18 cellular contexts compared by ENCODE assay signal in the genomic region with DNA sequence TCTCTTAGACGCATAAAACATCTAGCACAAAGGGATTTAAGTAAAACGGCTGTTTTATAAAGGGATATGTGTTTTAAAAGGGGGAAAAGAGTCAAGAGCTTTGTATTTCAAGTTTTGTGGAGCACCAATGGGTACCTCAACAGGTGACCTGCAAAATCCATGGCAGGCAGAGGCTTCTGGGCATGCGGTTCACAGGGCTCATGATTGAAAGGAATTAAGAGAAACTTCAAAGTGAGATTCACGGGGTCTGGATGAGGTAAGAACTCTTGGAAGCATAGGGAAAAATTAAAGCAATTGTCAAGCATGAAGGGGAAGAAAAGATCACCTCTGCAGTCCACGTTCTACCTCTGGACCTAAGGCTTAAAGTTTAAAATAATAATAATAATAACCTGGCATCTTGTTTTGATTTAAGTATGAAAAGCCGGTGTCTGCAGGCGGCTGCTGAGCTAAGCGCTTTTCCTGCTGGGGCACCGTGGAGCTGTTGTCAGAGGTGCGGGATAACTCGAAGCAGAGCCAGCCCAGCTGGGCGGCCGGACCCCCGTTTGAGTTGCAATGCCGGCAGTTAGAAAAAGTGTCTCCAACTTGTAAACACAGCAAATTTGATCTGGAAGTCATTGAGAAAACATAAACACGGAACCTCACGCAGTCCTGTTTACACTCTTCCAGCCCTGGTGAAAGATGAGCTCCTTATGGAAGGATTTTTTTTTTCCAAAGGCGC. TPM values are rescaled to one million over a fixed set of nuclear protein-coding genes. Genes with fewer than 3 reads are reported as not detected.
DNase-seq lines count a peak whose midpoint lies in the region; FAIRE-seq and TF ChIP-seq lines count a peak whose summit lies in the region.
"Had no signal": no experiment of that assay in that cellular context is flagged by ENCODE, and none has a peak within 500 bp of the region (broad histone marks: within the 10 kb centered on the region; RNA-seq: fewer than 3 reads in every experiment).

No MANE protein-coding gene starts in this region.

- H3K27me3 ChIP-seq in H1 (replicated peaks in 1 of 4; ENCODE audit: control insufficient read depth in 3 of 4, extremely low read depth in 1 of 4, insufficient read depth in 3 of 4, low read length in 3 of 4) = no peaks in the 10 kb centered on the region; a peak in 1 of 7 replicates

- H2AFZ ChIP-seq in H1 (ENCODE audit: low read length) = no peak overlapping the region

- H3K27me3 Mint-ChIP-seq in activated CD4-positive, alpha-beta T cell treated with anti-CD3 and anti-CD28 coated beads, Interleukin-2, amount 10 ng/mL, durations not matched to agents 24 days and 14 days = peaks cover 19% of the 10 kb centered on the region
- no peaks in the 10 kb centered on the region for H3K27me3 Mint-ChIP-seq in mesothelial cell of epicardium (ENCODE audit: low read depth)
- H3K27me3 Mint-ChIP-seq in activated CD4-positive, alpha-beta memory T cell treated with anti-CD3 and anti-CD28 coated beads, Interleukin-2, amount 10 ng/mL, durations not matched to agents 7 days and 5 days = peaks cover 36% of the 10 kb centered on the region
- peaks cover 12% of the 10 kb centered on the region for H3K27me3 Mint-ChIP-seq in activated CD4-positive, alpha-beta T cell treated with anti-CD3 and anti-CD28 coated beads, Interleukin-2, amount 10 ng/mL, durations not matched to agents 7 days and 5 days

- TF ChIP-seq CTCF in H1 (IDR thresholded peaks at IDR 0.05; ENCODE audit: control extremely low read depth in 1 of 3, insufficient read depth in 1 of 3, low read depth in 1 of 3, low read length in 3 of 3) = no peak
- no peak for TF ChIP-seq CTCF in mesothelial cell of epicardium (IDR thresholded peaks at IDR 0.05; ENCODE audit: unreplicated experiment)

- H3K4me1 ChIP-seq in H1 (replicated peaks in 1 of 4; ENCODE audit: control insufficient read depth in 3 of 4, insufficient read depth in 4 of 4, low read length in 3 of 4) = peaks cover 0 to 20% (median 6%) of the 10 kb centered on the region in 4 experiments; a peak in 5 of 7 replicates
- H3K4me1 ChIP-seq: A549 had no signal

- H3K27ac ChIP-seq in H1 (ENCODE audit: low read depth, low read length) = no peak overlapping the region
- H3K27ac ChIP-seq: A549 had no signal

- H2BK15ac ChIP-seq in H1 (ENCODE audit: low read length) = no peak overlapping the region

- no peaks in the 10 kb centered on the region for H3K9me3 Mint-ChIP-seq in activated CD4-positive, alpha-beta T cell treated with anti-CD3 and anti-CD28 coated beads, Interleukin-2, amount 10 ng/mL, durations not matched to agents 24 days and 14 days
- peaks cover 8% of the 10 kb centered on the region for H3K9me3 Mint-ChIP-seq in mesothelial cell of epicardium
- no peaks in the 10 kb centered on the region for H3K9me3 Mint-ChIP-seq in activated CD4-positive, alpha-beta memory T cell treated with anti-CD3 and anti-CD28 coated beads, Interleukin-2, amount 10 ng/mL, durations not matched to agents 7 days and 5 days
- no peaks in the 10 kb centered on the region for H3K9me3 Mint-ChIP-seq in activated CD4-positive, alpha-beta T cell treated with anti-CD3 and anti-CD28 coated beads, Interleukin-2, amount 10 ng/mL, durations not matched to agents 7 days and 5 days
- H3K9me3 Mint-ChIP-seq: dendritic cell treated with granulocyte-macrophage colony-stimulating factor and Interleukin-4, amounts not matched to agents 40 ng/mL and 50 ng/mL, for 4 days had no signal

- no peaks in the 10 kb centered on the region for H4K20me1 ChIP-seq in H1 (replicated peaks in 1 of 2; ENCODE audit: control insufficient read depth in 1 of 2, insufficient read depth in 2 of 2, low read length in 2 of 2)

- H3K79me1 ChIP-seq in H1 (ENCODE audit: low read depth, low read length) = no peaks in the 10 kb centered on the region

- no peak overlapping the region for H2BK20ac ChIP-seq in H1 (ENCODE audit: low read length)

- peak overlapping the region; percentile 27 for H3K27ac Mint-ChIP-seq in activated CD4-positive, alpha-beta T cell treated with anti-CD3 and anti-CD28 coated beads, Interleukin-2, amount 10 ng/mL, durations not matched to agents 24 days and 14 days
- no peak overlapping the region for H3K27ac Mint-ChIP-seq in mesothelial cell of epicardium
- no peak overlapping the region for H3K27ac Mint-ChIP-seq in activated CD4-positive, alpha-beta memory T cell treated with anti-CD3 and anti-CD28 coated beads, Interleukin-2, amount 10 ng/mL, durations not matched to agents 7 days and 5 days
- no peak overlapping the region for H3K27ac Mint-ChIP-seq in activated CD4-positive, alpha-beta T cell treated with anti-CD3 and anti-CD28 coated beads, Interleukin-2, amount 10 ng/mL, durations not matched to agents 7 days and 5 days
- H3K27ac Mint-ChIP-seq: dendritic cell treated with granulocyte-macrophage colony-stimulating factor and Interleukin-4, amounts not matched to agents 40 ng/mL and 50 ng/mL, for 4 days had no signal

- no peak for TF ChIP-seq POLR2A in H1 (IDR thresholded peaks at IDR 0.05; ENCODE audit: control extremely low read depth in 1 of 2, low read depth in 2 of 2, low read length in 2 of 2)

- H3K4me3 ChIP-seq in H1 (ENCODE audit: extremely low read depth in 1 of 4, insufficient read depth in 2 of 4, low read depth in 3 of 4, low read length in 4 of 4) = peak overlapping the region in 1 of 4 experiments; percentile 22; a peak in 1 of 8 replicates
- H3K4me3 ChIP-seq: A549 had no signal

- no peak for FAIRE-seq in H1 (lab: Jason Lieb, UNC)
- FAIRE-seq: A549 had no signal

- H3K36me3 ChIP-seq in H1 (ENCODE audit: control insufficient read depth in 2 of 4, insufficient read depth in 4 of 4, low read length in 3 of 4) = no peaks in the 10 kb centered on the region

- no peak overlapping the region for H4K8ac ChIP-seq in H1 (ENCODE audit: extremely low read depth, insufficient read depth, low read length)

- 20% methylated on average over 18 of the region's 18 CpGs; no CpG with 5 or more reads in 1 of the 2 experiments for WGBS in H1 (ENCODE audit: extremely low coverage in 1 of 2, insufficient coverage in 1 of 2, insufficient read length in 1 of 2, insufficient replicate concordance in 2 of 2, low coverage in 1 of 2, low lambda C conversion rate in 2 of 2, missing lambda C conversion rate in 1 of 2), 2 experiments

- intact Hi-C loops in activated CD4-positive, alpha-beta T cell treated with anti-CD3 and anti-CD28 coated beads, Interleukin-2, amount 10 ng/mL, durations not matched to agents 24 days and 14 days (cut with micrococcal nuclease) = no loop called here
- intact Hi-C loops in head of caudate nucleus (cut with DNase I) = no loop called here

- no peak overlapping the region for H2BK12ac ChIP-seq in H1 (ENCODE audit: low read depth, low read length)

- H3K4ac ChIP-seq in H1 (replicated peaks; ENCODE audit: insufficient read length, low read depth, low read length) = no peak overlapping the region

- no peak for DNase-seq in activated CD4-positive, alpha-beta T cell treated with anti-CD3 and anti-CD28 coated beads, Interleukin-2, amount 10 ng/mL, durations not matched to agents 24 days and 14 days
- no peak for DNase-seq in activated CD4-positive, alpha-beta T cell treated with anti-CD3 and anti-CD28 coated beads, Interleukin-2, amount 50 U/mL, for 1 hour
- DNase-seq in H1 (ENCODE audit: low read depth in 1 of 2, low spot score in 2 of 2) = peak in 1 of 2 experiments; percentile 56
- peak in 1 of 2 experiments; percentile 46 for DNase-seq in mesothelial cell of epicardium (ENCODE audit: low spot score in 2 of 2, unreplicated experiment in 2 of 2)
- no peak for DNase-seq in NCI-H748 (lab: John Stamatoyannopoulos, UW; ENCODE audit: unreplicated experiment)
- no peak for DNase-seq in activated CD4-positive, alpha-beta memory T cell treated with anti-CD3 and anti-CD28 coated beads, Interleukin-2, amount 10 ng/mL, durations not matched to agents 7 days and 5 days
- no peak for DNase-seq in activated CD4-positive, alpha-beta T cell treated with anti-CD3 and anti-CD28 coated beads, Interleukin-2, amount 10 ng/mL, durations not matched to agents 7 days and 5 days
- DNase-seq in head of caudate nucleus = no peak
- DNase-seq: activated CD4-positive, alpha-beta T cell treated with anti-CD3 and anti-CD28 coated beads for 4 hours; activated CD8-positive, alpha-beta memory T cell treated with anti-CD3 and anti-CD28 coated beads, Interleukin-2, amount 50 U/mL, for 48 hours; activated effector memory CD4-positive, alpha-beta T cell treated with Interleukin-2 at 50 U/mL for 16 hours; foreskin melanocyte; NCI-H1436 treated with DMSO at 0.1 percent for 48 hours; NCI-H526 treated with DMSO at 0.1 percent for 48 hours; stimulated activated CD8-positive, alpha-beta memory T cell treated with anti-CD3 and anti-CD28 coated beads, Interleukin-4, amount 100 ng/mL, for 48 hours; SW 1271 had no signal

- H3K23me2 ChIP-seq in H1 (ENCODE audit: low read depth, low read length) = no peaks in the 10 kb centered on the region

- no peak overlapping the region for H3K4me3 Mint-ChIP-seq in activated CD4-positive, alpha-beta T cell treated with anti-CD3 and anti-CD28 coated beads, Interleukin-2, amount 10 ng/mL, durations not matched to agents 24 days and 14 days
- peak overlapping the region; percentile 33 for H3K4me3 Mint-ChIP-seq in mesothelial cell of epicardium
- H3K4me3 Mint-ChIP-seq in activated CD4-positive, alpha-beta memory T cell treated with anti-CD3 and anti-CD28 coated beads, Interleukin-2, amount 10 ng/mL, durations not matched to agents 7 days and 5 days = no peak overlapping the region
- H3K4me3 Mint-ChIP-seq in activated CD4-positive, alpha-beta T cell treated with anti-CD3 and anti-CD28 coated beads, Interleukin-2, amount 10 ng/mL, durations not matched to agents 7 days and 5 days = no peak overlapping the region
- H3K4me3 Mint-ChIP-seq: dendritic cell treated with granulocyte-macrophage colony-stimulating factor and Interleukin-4, amounts not matched to agents 40 ng/mL and 50 ng/mL, for 4 days had no signal

- no peaks in the 10 kb centered on the region for H3K9me3 ChIP-seq in H1 (ENCODE audit: insufficient read depth in 2 of 2, low read depth in 1 of 2, low read length in 1 of 2)
- H3K9me3 ChIP-seq: A549 had no signal

- TF ChIP-seq RAD21 in H1 (IDR thresholded peaks at IDR 0.05 in 1 of 2, conservative IDR thresholded peaks at IDR 0.05 in 1 of 2; ENCODE audit: low read depth in 2 of 2, low read length in 2 of 2) = no peak

- H3K14ac ChIP-seq in H1 (ENCODE audit: insufficient read length) = no peak overlapping the region

- no peak overlapping the region for H3K23ac ChIP-seq in H1 (ENCODE audit: insufficient read length)

- H3K56ac ChIP-seq in H1 (replicated peaks; ENCODE audit: insufficient read length, low read depth, low read length) = no peak overlapping the region

- no peak overlapping the region for H2AK5ac ChIP-seq in H1 (ENCODE audit: low read depth, low read length)

- no peak overlapping the region for H4K5ac ChIP-seq in H1 (ENCODE audit: insufficient read length, low read depth, low read length)

- H2BK120ac ChIP-seq in H1 (replicated peaks; ENCODE audit: low read depth, low read length) = no peak overlapping the region

- H3K79me2 ChIP-seq in H1 (ENCODE audit: control insufficient read depth in 1 of 2, insufficient read depth in 2 of 2, low read length in 2 of 2) = no peaks in the 10 kb centered on the region

- TF ChIP-seq EP300 in H1 (IDR thresholded peaks at IDR 0.05; ENCODE audit: borderline replicate concordance in 1 of 2, low read depth in 2 of 2, low read length in 2 of 2) = no peak

- H2BK5ac ChIP-seq in H1 (ENCODE audit: low read depth, low read length) = no peak overlapping the region

- H4K91ac ChIP-seq in H1 (replicated peaks; ENCODE audit: insufficient read length, low read length) = no peak overlapping the region

- H3K4me1 Mint-ChIP-seq in activated CD4-positive, alpha-beta T cell treated with anti-CD3 and anti-CD28 coated beads, Interleukin-2, amount 10 ng/mL, durations not matched to agents 24 days and 14 days = peaks cover 4% of the 10 kb centered on the region
- H3K4me1 Mint-ChIP-seq in mesothelial cell of epicardium = peaks cover 31% of the 10 kb centered on the region
- peaks cover 18% of the 10 kb centered on the region for H3K4me1 Mint-ChIP-seq in activated CD4-positive, alpha-beta memory T cell treated with anti-CD3 and anti-CD28 coated beads, Interleukin-2, amount 10 ng/mL, durations not matched to agents 7 days and 5 days
- peaks cover 9% of the 10 kb centered on the region for H3K4me1 Mint-ChIP-seq in activated CD4-positive, alpha-beta T cell treated with anti-CD3 and anti-CD28 coated beads, Interleukin-2, amount 10 ng/mL, durations not matched to agents 7 days and 5 days

- H3K4me2 ChIP-seq in H1 (ENCODE audit: insufficient read depth in 1 of 2, low read depth in 2 of 2, low read length in 2 of 2) = peak overlapping the region; percentile 36 to 58; a peak in 3 of 4 replicates
- H3K4me2 ChIP-seq: A549 had no signal

- no peaks in the 10 kb centered on the region for H3K36me3 Mint-ChIP-seq in activated CD4-positive, alpha-beta T cell treated with anti-CD3 and anti-CD28 coated beads, Interleukin-2, amount 10 ng/mL, durations not matched to agents 24 days and 14 days (ENCODE audit: low read depth)
- H3K36me3 Mint-ChIP-seq in mesothelial cell of epicardium = no peaks in the 10 kb centered on the region
- H3K36me3 Mint-ChIP-seq in activated CD4-positive, alpha-beta memory T cell treated with anti-CD3 and anti-CD28 coated beads, Interleukin-2, amount 10 ng/mL, durations not matched to agents 7 days and 5 days (ENCODE audit: low read depth) = no peaks in the 10 kb centered on the region
- H3K36me3 Mint-ChIP-seq in activated CD4-positive, alpha-beta T cell treated with anti-CD3 and anti-CD28 coated beads, Interleukin-2, amount 10 ng/mL, durations not matched to agents 7 days and 5 days (ENCODE audit: low read depth) = no peaks in the 10 kb centered on the region

- no peak overlapping the region for H3K9ac ChIP-seq in H1 (replicated peaks in 1 of 4; ENCODE audit: extremely low read depth in 1 of 4, low read depth in 3 of 4, low read length in 3 of 4)

- H3K18ac ChIP-seq in H1 (ENCODE audit: extremely low read depth, low read length) = no peak overlapping the region; the same call in 1 of the 2 replicates

- POLR2A ChIA-PET in H1 (lab: Charles Lee; ENCODE audit: partially characterized antibody) = interaction anchor here (1.6 kb wide), 1 partner anchor 14 kb away, joined by 3 read pairs; no protein-coding TSS in a partner anchor
- POLR2A ChIA-PET in activated CD4-positive, alpha-beta memory T cell treated with anti-CD3 and anti-CD28 coated beads, Interleukin-2, amount 10 ng/mL, durations not matched to agents 7 days and 5 days (lab: Charles Lee) = no interaction called here
- POLR2A ChIA-PET in activated CD4-positive, alpha-beta T cell treated with anti-CD3 and anti-CD28 coated beads, Interleukin-2, amount 10 ng/mL, durations not matched to agents 7 days and 5 days (lab: Charles Lee) = no interaction called here

- CTCF ChIA-PET in H1 (lab: Charles Lee; ENCODE audit: partially characterized antibody) = interaction anchor here (0.6 to 1.6 kb wide), 5 partner anchors 9 to 396 kb away, joined by 3 to 4 read pairs (median 3); no protein-coding TSS in a partner anchor
- CTCF ChIA-PET in activated CD4-positive, alpha-beta memory T cell treated with anti-CD3 and anti-CD28 coated beads, Interleukin-2, amount 10 ng/mL, durations not matched to agents 7 days and 5 days (lab: Charles Lee) = no interaction called here
- CTCF ChIA-PET in activated CD4-positive, alpha-beta T cell treated with anti-CD3 and anti-CD28 coated beads, Interleukin-2, amount 10 ng/mL, durations not matched to agents 7 days and 5 days (lab: Charles Lee) = interaction anchor here (0.9 to 1.0 kb wide), 2 partner anchors 10 to 15 kb away, joined by 3 read pairs; no protein-coding TSS in a partner anchor

RNA-seq across cellular contexts. Expression of gene HES1, which starts 40.5 kb away (rescaled TPM):
- 0.64 and 1.2 TPM in 2 replicates for total RNA-seq in activated CD4-positive, alpha-beta T cell treated with anti-CD3 and anti-CD28 coated beads, Interleukin-2, amount 10 ng/mL, durations not matched to agents 24 days and 14 days
- total RNA-seq in H1 (2021; fragmentation: NEBNext Ultra II Directional; extraction: Animal tissue kit (Norgen Biotek cat#: 25700)) = 12.2 and 12.9 TPM in 2 replicates
- polyA plus RNA-seq in H1 (2011; rRNA removed) = 7.9 and 9.9 TPM in 2 replicates
- polyA plus RNA-seq in H1 (2011; cell fraction: cytosol; rRNA removed) = 8.8 TPM
- 12.0 TPM for polyA plus RNA-seq in H1 (2011; cell fraction: nucleus; rRNA removed)
- 9.3 to 13.8 TPM (median 11.0 TPM) in 4 replicates for polyA plus RNA-seq in H1 (2012, experiment 1 of 2)
- polyA plus RNA-seq in H1 (2012, experiment 2 of 2) = 14.2 TPM
- 16.5 TPM for polyA plus RNA-seq in H1 (2013, experiment 1 of 2)
- polyA plus RNA-seq in H1 (2013, experiment 2 of 2) = 15.9 TPM
- 4.8 and 5.7 TPM in 2 replicates for polyA minus RNA-seq in H1 (2011; rRNA and poly(A)+ RNA removed)
- 17.6 TPM for polyA minus RNA-seq in H1 (2011; cell fraction: cytosol; rRNA and poly(A)+ RNA removed)
- polyA minus RNA-seq in H1 (2011; cell fraction: nucleus; rRNA and poly(A)+ RNA removed) = 18.8 TPM
- total RNA-seq in mesothelial cell of epicardium = 99.9 to 108 TPM (median 104 TPM) in 3 replicates
- 10 to 100 TPM; 11.2 to 11.3 TPM for total RNA-seq in activated CD4-positive, alpha-beta memory T cell treated with anti-CD3 and anti-CD28 coated beads, Interleukin-2, amount 10 ng/mL, durations not matched to agents 7 days and 5 days
- total RNA-seq in activated CD4-positive, alpha-beta T cell treated with anti-CD3 and anti-CD28 coated beads, Interleukin-2, amount 10 ng/mL, durations not matched to agents 7 days and 5 days = 1 to 10 TPM; 2.4 to 2.7 TPM
